In genomic region chr10:109893371-109893770, GRCh38 we compare ENCODE assay signal across 12 cellular contexts. TPM values are rescaled to one million over a fixed set of nuclear protein-coding genes. Genes with fewer than 3 reads are reported as not detected.
DNase-seq lines count a peak whose midpoint lies in the region; ATAC-seq and TF ChIP-seq lines count a peak whose summit lies in the region.
"Had no signal": no experiment of that assay in that cellular context is flagged by ENCODE, and none has a peak within 500 bp of the region (broad histone marks: within the 10 kb centered on the region; RNA-seq: fewer than 3 reads in every experiment).

No MANE protein-coding gene starts in this region.

- no peak overlapping the region for H3K4me3 Mint-ChIP-seq in natural killer cell
- H3K4me3 Mint-ChIP-seq in natural killer cell treated with Interleukin-12 subunit alpha and Interleukin-12 subunit beta and Interleukin-15 and Interleukin-18, amount 100 ng/mL, for 72 hours: no peak overlapping the region
- no peak overlapping the region for H3K4me3 Mint-ChIP-seq in chondrocyte (ENCODE audit: unreplicated experiment)
- H3K4me3 Mint-ChIP-seq in nephron progenitor cell: no peak overlapping the region

- H3K4me1 Mint-ChIP-seq in natural killer cell: peaks cover 50 to 57% of the 10 kb centered on the region in 2 donors
- peaks cover 49 to 52% of the 10 kb centered on the region in 2 donors for H3K4me1 Mint-ChIP-seq in natural killer cell treated with Interleukin-12 subunit alpha and Interleukin-12 subunit beta and Interleukin-15 and Interleukin-18, amount 100 ng/mL, for 72 hours (ENCODE audit: low read depth in 2 of 2)
- H3K4me1 Mint-ChIP-seq in chondrocyte (ENCODE audit: low read depth): peaks cover 92% of the 10 kb centered on the region
- H3K4me1 Mint-ChIP-seq in nephron progenitor cell: peaks cover 30% of the 10 kb centered on the region

- intact Hi-C loops in natural killer cell (cut with micrococcal nuclease): no loop called here
- intact Hi-C loops in aorta (cut with DNase I): loop anchor here (2.0 to 5.0 kb wide), 4 partner anchors 74 to 389 kb away; partner anchors contain the start of gene ADD3 (in 1 of the 2)
- intact Hi-C loops in left colon (cut with DNase I, micrococcal nuclease): no loop called here
- intact Hi-C loops in sciatic nerve (cut with DNase I): no loop called here

- TF ChIP-seq CTCF in natural killer cell (IDR thresholded peaks at IDR 0.05): no peak
- TF ChIP-seq CTCF in chondrocyte (IDR thresholded peaks at IDR 0.05): no peak
- no peak for TF ChIP-seq CTCF in nephron progenitor cell (IDR thresholded peaks at IDR 0.05)

- no peak overlapping the region for H3K4me3 ChIP-seq in aorta (ENCODE audit: low read length in 2 of 2)
- H3K4me3 ChIP-seq: GM12878 had no signal

- H3K9me3 Mint-ChIP-seq in natural killer cell: no peaks in the 10 kb centered on the region
- no peaks in the 10 kb centered on the region for H3K9me3 Mint-ChIP-seq in natural killer cell treated with Interleukin-12 subunit alpha and Interleukin-12 subunit beta and Interleukin-15 and Interleukin-18, amount 100 ng/mL, for 72 hours
- no peaks in the 10 kb centered on the region for H3K9me3 Mint-ChIP-seq in chondrocyte (ENCODE audit: low read depth)
- H3K9me3 Mint-ChIP-seq in nephron progenitor cell: peaks cover 11% of the 10 kb centered on the region

- no peaks in the 10 kb centered on the region for H3K27me3 ChIP-seq in aorta (ENCODE audit: control insufficient read depth in 1 of 2, insufficient read depth in 2 of 2, low read length in 1 of 2)

- H3K27ac ChIP-seq in aorta (ENCODE audit: low read depth in 1 of 2, low read length in 2 of 2): peak overlapping the region; percentile 68 to 86

- no peaks in the 10 kb centered on the region for H3K27me3 Mint-ChIP-seq in natural killer cell (ENCODE audit: low read depth in 2 of 2)
- H3K27me3 Mint-ChIP-seq in natural killer cell treated with Interleukin-12 subunit alpha and Interleukin-12 subunit beta and Interleukin-15 and Interleukin-18, amount 100 ng/mL, for 72 hours: no peaks in the 10 kb centered on the region
- H3K27me3 Mint-ChIP-seq in chondrocyte (ENCODE audit: low read depth): no peaks in the 10 kb centered on the region
- no peaks in the 10 kb centered on the region for H3K27me3 Mint-ChIP-seq in nephron progenitor cell (ENCODE audit: low read depth, poor library complexity)

- H3K9me3 ChIP-seq in aorta (ENCODE audit: control insufficient read depth, low read length): no peaks in the 10 kb centered on the region

- H3K36me3 Mint-ChIP-seq in natural killer cell: no peaks in the 10 kb centered on the region
- H3K36me3 Mint-ChIP-seq in natural killer cell treated with Interleukin-12 subunit alpha and Interleukin-12 subunit beta and Interleukin-15 and Interleukin-18, amount 100 ng/mL, for 72 hours: peaks cover 8% of the 10 kb centered on the region
- peaks cover 15% of the 10 kb centered on the region for H3K36me3 Mint-ChIP-seq in chondrocyte (ENCODE audit: low read depth)
- H3K36me3 Mint-ChIP-seq in nephron progenitor cell (ENCODE audit: low read depth): peaks cover 61% of the 10 kb centered on the region

- 84 to 88% methylated on average over 4 of the region's 4 CpGs for WGBS in aorta, 2 donors

- no peaks in the 10 kb centered on the region for H3K36me3 ChIP-seq in aorta (ENCODE audit: control insufficient read depth in 1 of 2, insufficient read depth in 2 of 2, low read length in 1 of 2)

- ATAC-seq in natural killer cell: no peak
- ATAC-seq in natural killer cell treated with Interleukin-12 subunit alpha and Interleukin-12 subunit beta and Interleukin-15 and Interleukin-18, amount 100 ng/mL, for 72 hours: no peak
- ATAC-seq in aorta (ENCODE audit: low FRiP score): no peak
- ATAC-seq in left colon: no peak
- ATAC-seq in sciatic nerve: no peak
- ATAC-seq: GM12878 had no signal

- DNase-seq in natural killer cell (no peak), chondrocyte (ENCODE audit: low spot score) (no peak), nephron progenitor cell (no peak), aorta (no peak), NCI-H2029 treated with DMSO at 0.1 percent for 48 hours (lab: John Stamatoyannopoulos, UW) (no peak), left colon (no peak), sciatic nerve (ENCODE audit: low spot score) (no peak)
- DNase-seq in natural killer cell treated with Interleukin-12 subunit alpha and Interleukin-12 subunit beta and Interleukin-15 and Interleukin-18, amount 100 ng/mL, for 72 hours (ENCODE audit: low spot score): no peak
- DNase-seq: activated T-cell treated with anti-CD3 and anti-CD28 coated beads, Interleukin-2, amount 50 U/mL, for 48 hours; DND-41; NCI-H1436 treated with DMSO at 0.1 percent for 48 hours had no signal

- peak overlapping the region; percentile 31 to 68 for H3K27ac Mint-ChIP-seq in natural killer cell
- peak overlapping the region in 1 of 2 donors; percentile 26 for H3K27ac Mint-ChIP-seq in natural killer cell treated with Interleukin-12 subunit alpha and Interleukin-12 subunit beta and Interleukin-15 and Interleukin-18, amount 100 ng/mL, for 72 hours
- peak overlapping the region; percentile 93 for H3K27ac Mint-ChIP-seq in chondrocyte (ENCODE audit: unreplicated experiment)
- H3K27ac Mint-ChIP-seq in nephron progenitor cell: peak overlapping the region; percentile 74

- H3K4me1 ChIP-seq in aorta (ENCODE audit: control insufficient read depth in 1 of 2, insufficient read depth in 2 of 2, low read length in 2 of 2): peaks cover 6 to 16% of the 10 kb centered on the region in 2 donors

RNA-seq across cellular contexts. Expression of gene XPNPEP1, which starts 29.9 kb away (rescaled TPM):
- total RNA-seq in natural killer cell (100 to 1,000 TPM; 102 to 118 (median 106) TPM), chondrocyte (79.8 to 95.7 TPM (median 80.6 TPM) in 3 replicates), aorta (10 to 100 TPM; 47.5 to 68.9 TPM), left colon (100 to 1,000 TPM in 1 of 2 donors, 10 to 100 TPM in 1; 77.5 to 115 TPM), sciatic nerve (60.6 TPM)
- 10 to 100 TPM; 98.8 to 99.9 TPM for total RNA-seq in natural killer cell treated with Interleukin-12 subunit alpha and Interleukin-12 subunit beta and Interleukin-15 and Interleukin-18, amount 100 ng/mL, for 72 hours
- polyA plus RNA-seq in aorta: 10 to 100 TPM; 28.4 to 38.9 TPM

Comparison
In these comparisons a context has a peak if more than half of its experiments do, and no peak if none do; other contexts are left out.
1. intact Hi-C loops: an anchor here in aorta (2.0 to 5.0 kb wide); none called in natural killer cell, left colon and sciatic nerve.